ENCODE assay signal across 25 cellular contexts in genomic region chr4:12507868-12508481, GRCh38.
"Had no signal": no experiment of that assay in that cellular context is flagged by ENCODE, and none has a peak within 500 bp of the region (broad histone marks: within the 10 kb centered on the region; RNA-seq: fewer than 3 reads in every experiment).

No MANE protein-coding gene starts in this region.

- H3K27me3 Mint-ChIP-seq: activated CD4-positive, alpha-beta memory T cell treated with anti-CD3 and anti-CD28 coated beads, Interleukin-2, amount 10 ng/mL, durations not matched to agents 7 days and 5 days; T-cell; T-helper 17 cell had no signal

- H3K4me1 ChIP-seq: adrenal gland, body of pancreas, breast epithelium had no signal

- H3K27ac ChIP-seq: adrenal gland, body of pancreas, breast epithelium, PC-9, RWPE1, VCaP had no signal

- H3K36me3 Mint-ChIP-seq: T-cell had no signal

- H3K4me2 ChIP-seq: PC-9 had no signal

- H3K4me3 Mint-ChIP-seq: activated CD4-positive, alpha-beta memory T cell treated with anti-CD3 and anti-CD28 coated beads, Interleukin-2, amount 10 ng/mL, durations not matched to agents 7 days and 5 days; activated naive CD4-positive, alpha-beta T cell treated with anti-CD3 and anti-CD28 coated beads for 36 hours; T-cell; T-helper 17 cell had no signal

- H2AFZ ChIP-seq: PC-9 had no signal

- H3K36me3 ChIP-seq: adrenal gland, breast epithelium had no signal

- ATAC-seq: activated naive CD4-positive, alpha-beta T cell treated with anti-CD3 and anti-CD28 coated beads, Interleukin-2, amount 50 U/mL, for 72 hours; body of pancreas; Right ventricle myocardium inferior; SK-N-SH treated with all-trans-retinoic acid at 6 μM for 48 hours; T-cell; T-helper 17 cell had no signal

- DNase-seq: activated CD4-positive, alpha-beta memory T cell treated with anti-CD3 and anti-CD28 coated beads, Interleukin-2, amount 10 ng/mL, durations not matched to agents 7 days and 5 days; activated CD4-positive, alpha-beta T cell treated with anti-CD3 and anti-CD28 coated beads for 1 hour; activated CD4-positive, alpha-beta T cell treated with anti-CD3 and anti-CD28 coated beads for 48 hours; activated CD4-positive, CD25-positive, alpha-beta regulatory T cell; activated gamma-delta T cell treated with Interleukin-2 at 50 U/mL for 16 hours; activated naive CD4-positive, alpha-beta T cell treated with anti-CD3 and anti-CD28 coated beads for 36 hours; activated T-cell treated with anti-CD3 and anti-CD28 coated beads, Interleukin-2, amount 50 U/mL, for 1 hour; adrenal gland; body of pancreas; NCI-H1092 treated with DMSO at 0.1 percent for 48 hours; NCI-H1417; NCI-H146; NCI-H187; NCI-H510A treated with DMSO at 0.1 percent for 48 hours; NCI-H526 treated with DMSO at 0.1 percent for 48 hours; PC-9; SIG-M5; T-cell; T-helper 17 cell had no signal

- H3K4me1 Mint-ChIP-seq: activated CD4-positive, alpha-beta memory T cell treated with anti-CD3 and anti-CD28 coated beads, Interleukin-2, amount 10 ng/mL, durations not matched to agents 7 days and 5 days; T-cell; T-helper 17 cell had no signal

- H3K4me3 ChIP-seq: adrenal gland, body of pancreas, breast epithelium, PC-9 had no signal

- H3K27ac Mint-ChIP-seq: activated CD4-positive, alpha-beta memory T cell treated with anti-CD3 and anti-CD28 coated beads, Interleukin-2, amount 10 ng/mL, durations not matched to agents 7 days and 5 days; activated naive CD4-positive, alpha-beta T cell treated with anti-CD3 and anti-CD28 coated beads for 36 hours; activated naive CD4-positive, alpha-beta T cell treated with anti-CD3 and anti-CD28 coated beads, Interleukin-2, amount 50 U/mL, for 72 hours; T-cell; T-helper 17 cell had no signal

- H3K27me3 ChIP-seq: adrenal gland, body of pancreas, breast epithelium had no signal
